In the genomic region with DNA sequence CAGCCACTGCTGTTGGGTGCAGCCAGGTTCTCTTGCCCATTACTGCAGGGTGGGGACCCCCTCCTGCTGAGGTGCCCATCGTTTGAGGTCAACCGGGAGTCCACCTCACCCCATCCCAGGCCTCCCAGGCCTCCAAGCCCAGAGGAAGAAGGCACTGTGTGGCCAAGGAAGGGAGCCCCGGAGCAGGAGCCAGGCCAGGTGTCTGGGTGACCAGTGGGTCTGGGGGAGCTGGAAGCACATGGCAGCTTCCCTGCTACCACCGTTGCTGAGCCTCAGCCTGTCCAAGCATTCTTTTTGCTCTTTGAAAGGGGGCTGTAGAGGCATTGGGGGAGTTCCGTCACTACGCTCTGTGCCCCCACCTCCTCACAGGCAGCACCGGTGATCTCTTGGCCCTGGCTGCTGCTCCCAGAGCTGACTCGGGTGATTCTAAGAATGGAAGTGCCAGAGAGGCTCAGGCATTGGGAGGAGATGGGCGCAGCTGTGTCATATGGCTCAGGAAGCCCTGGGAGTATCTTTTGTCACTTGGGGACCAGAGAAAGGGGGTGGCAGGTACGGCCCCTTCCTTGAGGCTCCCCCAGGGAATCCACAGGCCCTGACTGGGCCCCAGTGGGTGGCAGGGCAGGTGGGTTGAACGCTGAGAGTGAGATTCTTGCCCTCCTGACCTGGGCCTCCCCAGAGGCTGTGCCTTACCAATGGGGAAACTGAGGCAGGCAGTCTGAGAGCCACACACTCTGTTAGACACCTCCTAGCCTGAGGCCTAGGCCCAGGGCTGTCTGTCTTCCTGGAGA, we compare ENCODE assay signal across 24 cellular contexts. TPM values are rescaled to one million over a fixed set of nuclear protein-coding genes. Genes with fewer than 3 reads are reported as not detected.
DNase-seq lines count a peak whose midpoint lies in the region; TF ChIP-seq lines count a peak whose summit lies in the region.
"Had no signal": no experiment of that assay in that cellular context is flagged by ENCODE, and none has a peak within 500 bp of the region (broad histone marks: within the 10 kb centered on the region; RNA-seq: fewer than 3 reads in every experiment).

No MANE protein-coding gene starts in this region.

- H3K4me2 ChIP-seq in BLaER1: peak overlapping the region; percentile 6; the same call in 1 of the 2 replicates

- H3K27me3 ChIP-seq in BLaER1 (peaks cover 53% of the 10 kb centered on the region), H7 (ENCODE audit: control insufficient read depth, insufficient read depth, low read length) (peaks cover 51% of the 10 kb centered on the region)

- H3K9ac ChIP-seq in BLaER1: no peak overlapping the region

- TF ChIP-seq CTCF in neural crest cell (conservative IDR thresholded peaks at IDR 0.05): no peak

- H3K4me1 ChIP-seq in BLaER1: peaks cover 40% of the 10 kb centered on the region

- H3K36me3 ChIP-seq in BLaER1 (peaks cover 18% of the 10 kb centered on the region), H7 (replicated peaks; ENCODE audit: control insufficient read depth, insufficient read depth, low read length) (no peaks in the 10 kb centered on the region)
- H3K36me3 ChIP-seq: cardiac muscle cell, Peyer's patch, upper lobe of left lung had no signal

- no peaks in the 10 kb centered on the region for H3K9me3 ChIP-seq in BLaER1
- H3K9me3 ChIP-seq: Caco-2, Peyer's patch, upper lobe of left lung had no signal

- H3K27ac Mint-ChIP-seq in neural crest cell (ENCODE audit: unreplicated experiment): no peak overlapping the region
- H3K27ac Mint-ChIP-seq: HFFc6; naive thymus-derived CD4-positive, alpha-beta T cell had no signal

- H3K4me1 Mint-ChIP-seq in neural crest cell: peaks cover 3% of the 10 kb centered on the region

- peak; percentile 55 for DNase-seq in H7
- no peak for DNase-seq in neural crest cell (ENCODE audit: low read depth, low spot score)
- DNase-seq in OCI-M2 (lab: John Stamatoyannopoulos, UW; ENCODE audit: unreplicated experiment): no peak
- no peak for DNase-seq in NCI-H524 (lab: John Stamatoyannopoulos, UW)
- DNase-seq in activated CD4-positive, alpha-beta T cell treated with anti-CD3 and anti-CD28 coated beads for 1 hour: no peak
- DNase-seq: activated CD4-positive, CD25-positive, alpha-beta regulatory T cell treated with anti-CD3 and anti-CD28 coated beads, Interleukin-2, amount 50 U/mL, for 72 hours; Caco-2; EL; foreskin fibroblast; HFFc6; mammary epithelial cell; naive thymus-derived CD4-positive, alpha-beta T cell; NCI-H1417; NCI-H2107; NCI-H510A; NK-92 treated with Interleukin-12 subunit alpha and Interleukin-12 subunit beta, amount 100 ng/mL, for 24 hours; Peyer's patch had no signal

- peaks cover 13% of the 10 kb centered on the region for H3K36me3 Mint-ChIP-seq in neural crest cell (ENCODE audit: low read depth)
- H3K36me3 Mint-ChIP-seq: naive thymus-derived CD4-positive, alpha-beta T cell had no signal

- peak overlapping the region; percentile 47 for H3K4me3 Mint-ChIP-seq in neural crest cell
- H3K4me3 Mint-ChIP-seq: HFFc6 had no signal

- H3K4me3 ChIP-seq in BLaER1 (no peak overlapping the region), H7 (ENCODE audit: insufficient read depth, low read depth, low read length) (no peak overlapping the region)
- H3K4me3 ChIP-seq: cardiac muscle cell, Peyer's patch, upper lobe of left lung had no signal

- no peaks in the 10 kb centered on the region for H3K9me3 Mint-ChIP-seq in neural crest cell
- H3K9me3 Mint-ChIP-seq: HFFc6; naive thymus-derived CD4-positive, alpha-beta T cell had no signal

- H4K20me1 ChIP-seq in BLaER1: peaks cover 32% of the 10 kb centered on the region

- peaks cover 40% of the 10 kb centered on the region for H3K27me3 Mint-ChIP-seq in neural crest cell (ENCODE audit: low read depth)

- H3K27ac ChIP-seq in BLaER1 (no peak overlapping the region), cingulate gyrus (ENCODE audit: low read depth, low read length) (peak overlapping the region; percentile 10)
- H3K27ac ChIP-seq: cardiac muscle cell, Peyer's patch, upper lobe of left lung had no signal

RNA-seq across cellular contexts. Expression of a gene that starts 1.9 kb away (rescaled TPM):
- 28.4 and 36.0 TPM in 2 replicates for total RNA-seq in H7 (2014; rRNA removed; shearing (Covaris generic))
- 30.2 and 31.9 TPM in 2 replicates for total RNA-seq in neural crest cell
- total RNA-seq: HepG2 had no signal

RNA-seq across cellular contexts. Expression of a gene that starts 7.1 kb away (rescaled TPM):
- total RNA-seq in H7 (2014; rRNA removed; shearing (Covaris generic)): 3.7 and 7.3 TPM in 2 replicates
- total RNA-seq in neural crest cell: 4.6 and 4.8 TPM in 2 replicates
- total RNA-seq: HepG2, renal cortical epithelial cell had no signal

RNA-seq across cellular contexts. Expression of a gene that starts 44.3 kb away (rescaled TPM):
- 6.2 and 6.7 TPM in 2 replicates for total RNA-seq in H7 (2014; rRNA removed; shearing (Covaris generic))
- total RNA-seq in neural crest cell: not detected in 2 replicates
- total RNA-seq: epithelial cell of proximal tubule, HepG2 had no signal
